In genomic region chr3:47163990-47164848, GRCh38 we compare ENCODE assay signal across 1 cellular context.
TF ChIP-seq lines count a peak whose summit lies in the region.

Gene SETD2, minus strand, starts transcription at chr3:47164113. Its CDS starts 189 bp downstream, at chr3:47163924.

TF ChIP-seq in HepG2, 621 proteins besides CTCF, POLR2A, EP300 and RAD21 (continued from another document and continues in another):
- TF ChIP-seq, protein P1, sequence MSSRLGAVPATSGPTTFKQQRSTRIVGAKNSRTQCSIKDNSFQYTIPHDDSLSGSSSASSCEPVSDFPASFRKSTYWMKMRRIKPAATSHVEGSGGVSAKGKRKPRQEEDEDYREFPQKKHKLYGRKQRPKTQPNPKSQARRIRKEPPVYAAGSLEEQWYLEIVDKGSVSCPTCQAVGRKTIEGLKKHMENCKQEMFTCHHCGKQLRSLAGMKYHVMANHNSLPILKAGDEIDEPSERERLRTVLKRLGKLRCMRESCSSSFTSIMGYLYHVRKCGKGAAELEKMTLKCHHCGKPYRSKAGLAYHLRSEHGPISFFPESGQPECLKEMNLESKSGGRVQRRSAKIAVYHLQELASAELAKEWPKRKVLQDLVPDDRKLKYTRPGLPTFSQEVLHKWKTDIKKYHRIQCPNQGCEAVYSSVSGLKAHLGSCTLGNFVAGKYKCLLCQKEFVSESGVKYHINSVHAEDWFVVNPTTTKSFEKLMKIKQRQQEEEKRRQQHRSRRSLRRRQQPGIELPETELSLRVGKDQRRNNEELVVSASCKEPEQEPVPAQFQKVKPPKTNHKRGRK (CRISPR knock-in tag; IDR thresholded peaks at IDR 0.05), result no peak
- TF ChIP-seq, protein P2, sequence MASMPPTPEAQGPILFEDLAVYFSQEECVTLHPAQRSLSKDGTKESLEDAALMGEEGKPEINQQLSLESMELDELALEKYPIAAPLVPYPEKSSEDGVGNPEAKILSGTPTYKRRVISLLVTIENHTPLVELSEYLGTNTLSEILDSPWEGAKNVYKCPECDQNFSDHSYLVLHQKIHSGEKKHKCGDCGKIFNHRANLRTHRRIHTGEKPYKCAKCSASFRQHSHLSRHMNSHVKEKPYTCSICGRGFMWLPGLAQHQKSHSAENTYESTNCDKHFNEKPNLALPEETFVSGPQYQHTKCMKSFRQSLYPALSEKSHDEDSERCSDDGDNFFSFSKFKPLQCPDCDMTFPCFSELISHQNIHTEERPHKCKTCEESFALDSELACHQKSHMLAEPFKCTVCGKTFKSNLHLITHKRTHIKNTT (CRISPR knock-in tag; IDR thresholded peaks at IDR 0.05), result no peak
- TF ChIP-seq KDM1A (CRISPR knock-in tag; IDR thresholded peaks at IDR 0.05), result no peak
- no peak for TF ChIP-seq KIAA2018 (CRISPR knock-in tag; IDR thresholded peaks at IDR 0.05; ENCODE audit: borderline replicate concordance)
- peak; percentile 45 for TF ChIP-seq ZNF407 (CRISPR knock-in tag; IDR thresholded peaks at IDR 0.05; ENCODE audit: not compliant biosample characterization)
- TF ChIP-seq ZNF224 (CRISPR knock-in tag; IDR thresholded peaks at IDR 0.05), result no peak
- TF ChIP-seq ZNF331 (CRISPR knock-in tag; IDR thresholded peaks at IDR 0.05), result no peak
- no peak for TF ChIP-seq ZBTB39 (CRISPR knock-in tag; IDR thresholded peaks at IDR 0.05)
- no peak for TF ChIP-seq AGO2 (optimal IDR thresholded peaks at IDR 0.05; ENCODE audit: low read depth, low read length)
- peak; percentile 84 for TF ChIP-seq SRSF1 (optimal IDR thresholded peaks at IDR 0.05; ENCODE audit: low read depth, low read length)
- TF ChIP-seq THYN1 (CRISPR knock-in tag; IDR thresholded peaks at IDR 0.05; ENCODE audit: borderline replicate concordance, low read depth), result no peak
- TF ChIP-seq, protein P3, sequence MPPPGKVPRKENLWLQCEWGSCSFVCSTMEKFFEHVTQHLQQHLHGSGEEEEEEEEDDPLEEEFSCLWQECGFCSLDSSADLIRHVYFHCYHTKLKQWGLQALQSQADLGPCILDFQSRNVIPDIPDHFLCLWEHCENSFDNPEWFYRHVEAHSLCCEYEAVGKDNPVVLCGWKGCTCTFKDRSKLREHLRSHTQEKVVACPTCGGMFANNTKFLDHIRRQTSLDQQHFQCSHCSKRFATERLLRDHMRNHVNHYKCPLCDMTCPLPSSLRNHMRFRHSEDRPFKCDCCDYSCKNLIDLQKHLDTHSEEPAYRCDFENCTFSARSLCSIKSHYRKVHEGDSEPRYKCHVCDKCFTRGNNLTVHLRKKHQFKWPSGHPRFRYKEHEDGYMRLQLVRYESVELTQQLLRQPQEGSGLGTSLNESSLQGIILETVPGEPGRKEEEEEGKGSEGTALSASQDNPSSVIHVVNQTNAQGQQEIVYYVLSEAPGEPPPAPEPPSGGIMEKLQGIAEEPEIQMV (CRISPR knock-in tag; IDR thresholded peaks at IDR 0.05; ENCODE audit: low read depth), result peak; percentile 69; the same call in 1 of the 2 replicates
- TF ChIP-seq GMEB2 (CRISPR knock-in tag; IDR thresholded peaks at IDR 0.05; ENCODE audit: low read depth), result no peak
- TF ChIP-seq KMT2B (CRISPR knock-in tag; IDR thresholded peaks at IDR 0.05), result peak; percentile 84
- TF ChIP-seq FOXM1 (CRISPR knock-in tag; IDR thresholded peaks at IDR 0.05), result no peak
- no peak; the same call in 1 of the 2 replicates for TF ChIP-seq PREB (CRISPR knock-in tag; IDR thresholded peaks at IDR 0.05)
